In the genomic region with DNA sequence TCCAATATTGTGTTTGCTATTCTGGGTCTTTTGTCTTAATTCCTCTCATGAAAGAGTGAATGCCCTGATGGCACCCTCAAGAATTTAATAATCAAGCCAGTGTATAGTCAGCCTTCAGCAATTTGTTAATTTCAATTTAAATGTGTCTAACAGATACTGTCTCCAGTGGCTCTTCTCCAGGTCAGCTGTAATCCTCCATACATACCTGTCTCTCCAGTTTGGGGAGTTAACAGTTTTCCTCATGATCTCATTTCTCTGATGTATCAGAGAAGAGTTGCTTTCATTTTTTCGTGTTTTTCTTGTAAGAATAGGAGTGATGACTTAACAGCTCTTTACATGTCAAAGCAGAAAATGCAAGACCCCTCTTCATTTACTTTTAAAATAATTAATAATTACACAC, we compare ENCODE assay signal across 7 cellular contexts.
"Had no signal": no experiment of that assay in that cellular context is flagged by ENCODE, and none has a peak within 500 bp of the region (broad histone marks: within the 10 kb centered on the region; RNA-seq: fewer than 3 reads in every experiment).

No MANE protein-coding gene starts in this region.

- ATAC-seq: HCT116, HepG2 had no signal

- H3K4me3 ChIP-seq: HAP-1 had no signal

- DNase-seq: GOT3, H7, HFFc6, KBM-7 had no signal
